Comparison of ENCODE assay signal across 15 cellular contexts in the genomic region with DNA sequence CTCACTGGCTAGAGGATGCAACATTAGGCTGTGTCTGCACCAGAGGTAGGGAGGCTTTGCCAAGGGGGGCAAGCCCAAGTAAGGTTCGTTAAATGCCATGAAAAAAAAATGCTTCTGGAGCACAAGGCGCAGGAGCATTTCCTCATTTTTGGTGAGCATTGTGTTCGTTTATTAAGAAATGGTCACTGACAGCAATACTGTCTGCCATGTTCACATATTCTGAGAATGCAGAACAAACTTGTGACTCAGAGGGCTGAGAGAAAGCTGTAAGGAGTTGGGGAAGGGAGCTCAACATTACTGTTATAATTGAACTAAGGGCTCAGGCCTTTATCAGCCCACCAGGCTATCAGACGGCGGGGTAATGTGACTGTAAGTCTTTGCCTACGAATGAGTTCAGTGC.
DNase-seq lines count a peak whose midpoint lies in the region; ATAC-seq and TF ChIP-seq lines count a peak whose summit lies in the region.
"Had no signal": no experiment of that assay in that cellular context is flagged by ENCODE, and none has a peak within 500 bp of the region (broad histone marks: within the 10 kb centered on the region; RNA-seq: fewer than 3 reads in every experiment).

No MANE protein-coding gene starts in this region.

- H2AK5ac ChIP-seq in mesenchymal stem cell (ENCODE audit: low read length, severe bottlenecking), result no peak overlapping the region

- ATAC-seq in GM21576 (IDR thresholded peaks at IDR 0.05; ENCODE audit: unreplicated experiment) (no peak), GM18511 (IDR thresholded peaks at IDR 0.05; ENCODE audit: unreplicated experiment) (no peak), HG02938 (IDR thresholded peaks at IDR 0.05; ENCODE audit: unreplicated experiment) (no peak)
- ATAC-seq: naive thymus-derived CD4-positive, alpha-beta T cell had no signal

- no peak overlapping the region for H3K23ac ChIP-seq in mesenchymal stem cell (ENCODE audit: low read length in 2 of 2)

- no peak overlapping the region for H3K9ac ChIP-seq in mesenchymal stem cell (ENCODE audit: low read length)

- no peak overlapping the region for H3K4me2 ChIP-seq in mesenchymal stem cell (ENCODE audit: low read length, poor library complexity, severe bottlenecking)

- peaks cover 0 to 6% (median 2%) of the 10 kb centered on the region in 5 experiments for H3K9me3 Mint-ChIP-seq in brain

- no peak overlapping the region for H3K4ac ChIP-seq in mesenchymal stem cell (ENCODE audit: low read depth in 1 of 2, low read length in 2 of 2)

- DNase-seq in SIG-M5 treated with dmso at 0.1 percent for 504 hours (lab: John Stamatoyannopoulos, UW; ENCODE audit: unreplicated experiment) (peak; percentile 23), SIG-M5 (lab: John Stamatoyannopoulos, UW) (no peak), mesenchymal stem cell (peak; percentile 20), MG63 (no peak)
- DNase-seq: amniotic stem cell; DND-41; immature natural killer cell; naive thymus-derived CD4-positive, alpha-beta T cell; NCI-H2081; stimulated activated CD4-positive, alpha-beta T cell treated with anti-CD3 and anti-CD28 coated beads, Interleukin-15, amount 100 ng/mL, for 24 hours had no signal

- no peak overlapping the region for H3K18ac ChIP-seq in mesenchymal stem cell (ENCODE audit: low read depth in 1 of 2, low read length in 2 of 2)

- H3K4me1 Mint-ChIP-seq in brain, result peaks cover 49% of the 10 kb centered on the region
- H3K4me1 Mint-ChIP-seq: immature natural killer cell; naive thymus-derived CD4-positive, alpha-beta T cell had no signal

- no peaks in the 10 kb centered on the region for H3K9me3 ChIP-seq in mesenchymal stem cell (ENCODE audit: control insufficient read depth, low read length)
- no peaks in the 10 kb centered on the region for H3K9me3 ChIP-seq in MG63

- no peak overlapping the region for H3K4me3 Mint-ChIP-seq in brain
- H3K4me3 Mint-ChIP-seq: immature natural killer cell; naive thymus-derived CD4-positive, alpha-beta T cell had no signal

- H3K79me1 ChIP-seq in mesenchymal stem cell (replicated peaks; ENCODE audit: low read length, poor library complexity, severe bottlenecking), result no peaks in the 10 kb centered on the region

- WGBS in mesenchymal stem cell, result 53% methylated on average over 6 of the region's 6 CpGs

- H4K91ac ChIP-seq in mesenchymal stem cell (ENCODE audit: low read length), result no peak overlapping the region

- no peak overlapping the region for H2AFZ ChIP-seq in mesenchymal stem cell (ENCODE audit: low read depth, low read length)

- H2BK120ac ChIP-seq in mesenchymal stem cell (ENCODE audit: low read depth, low read length), result no peak overlapping the region

- no peaks in the 10 kb centered on the region for H3K36me3 Mint-ChIP-seq in brain
- H3K36me3 Mint-ChIP-seq: immature natural killer cell; naive thymus-derived CD4-positive, alpha-beta T cell had no signal

- H2BK12ac ChIP-seq in mesenchymal stem cell (ENCODE audit: low read length in 2 of 2), result no peak overlapping the region

- peak overlapping the region in 3 of 5 experiments; percentile 61 to 89 (median 87) for H3K27ac Mint-ChIP-seq in brain
- H3K27ac Mint-ChIP-seq: immature natural killer cell; naive thymus-derived CD4-positive, alpha-beta T cell had no signal

- H3K27me3 ChIP-seq in mesenchymal stem cell (ENCODE audit: control insufficient read depth in 1 of 2, insufficient read depth in 1 of 2, low read length in 2 of 2), result no peaks in the 10 kb centered on the region
- no peaks in the 10 kb centered on the region for H3K27me3 ChIP-seq in MG63

- no peak overlapping the region for H3K27ac ChIP-seq in mesenchymal stem cell (ENCODE audit: low read length, poor library complexity, severe bottlenecking)
- H3K27ac ChIP-seq: 22Rv1 had no signal

- H3K36me3 ChIP-seq in mesenchymal stem cell (ENCODE audit: control insufficient read depth in 1 of 2, insufficient read depth in 2 of 2, low read depth in 1 of 2, low read length in 2 of 2), result no peaks in the 10 kb centered on the region
- no peaks in the 10 kb centered on the region for H3K36me3 ChIP-seq in MG63

- H3K4me1 ChIP-seq in mesenchymal stem cell (ENCODE audit: control insufficient read depth, insufficient read depth, low read depth, low read length), result peaks cover 9% of the 10 kb centered on the region

- no peak overlapping the region for H3K14ac ChIP-seq in mesenchymal stem cell (ENCODE audit: low read length in 2 of 2)

- H3K4me3 ChIP-seq in mesenchymal stem cell (ENCODE audit: insufficient read depth in 1 of 2, low read depth in 1 of 2, low read length in 2 of 2), result no peak overlapping the region
- H3K4me3 ChIP-seq in MG63, result no peak overlapping the region

- no peak overlapping the region for H2BK5ac ChIP-seq in mesenchymal stem cell (ENCODE audit: low read depth, low read length, poor library complexity, severe bottlenecking)

- H2BK15ac ChIP-seq in mesenchymal stem cell (ENCODE audit: low read depth, poor library complexity, severe bottlenecking), result no peak overlapping the region

- TF ChIP-seq CTCF in brain (conservative IDR thresholded peaks at IDR 0.05), result no peak

- peaks cover 5% of the 10 kb centered on the region for H3K27me3 Mint-ChIP-seq in brain

- H4K8ac ChIP-seq in mesenchymal stem cell (ENCODE audit: low read length), result no peak overlapping the region

Comparison
In these comparisons a context has a peak if more than half of its experiments do, and no peak if none do; other contexts are left out.
1. DNase-seq: peak in SIG-M5 treated with dmso at 0.1 percent for 504 hours (single experiment) and mesenchymal stem cell (single experiment); none in SIG-M5 (single experiment) and MG63 (single experiment).